1 cellular context compared by ENCODE assay signal in the genomic region with DNA sequence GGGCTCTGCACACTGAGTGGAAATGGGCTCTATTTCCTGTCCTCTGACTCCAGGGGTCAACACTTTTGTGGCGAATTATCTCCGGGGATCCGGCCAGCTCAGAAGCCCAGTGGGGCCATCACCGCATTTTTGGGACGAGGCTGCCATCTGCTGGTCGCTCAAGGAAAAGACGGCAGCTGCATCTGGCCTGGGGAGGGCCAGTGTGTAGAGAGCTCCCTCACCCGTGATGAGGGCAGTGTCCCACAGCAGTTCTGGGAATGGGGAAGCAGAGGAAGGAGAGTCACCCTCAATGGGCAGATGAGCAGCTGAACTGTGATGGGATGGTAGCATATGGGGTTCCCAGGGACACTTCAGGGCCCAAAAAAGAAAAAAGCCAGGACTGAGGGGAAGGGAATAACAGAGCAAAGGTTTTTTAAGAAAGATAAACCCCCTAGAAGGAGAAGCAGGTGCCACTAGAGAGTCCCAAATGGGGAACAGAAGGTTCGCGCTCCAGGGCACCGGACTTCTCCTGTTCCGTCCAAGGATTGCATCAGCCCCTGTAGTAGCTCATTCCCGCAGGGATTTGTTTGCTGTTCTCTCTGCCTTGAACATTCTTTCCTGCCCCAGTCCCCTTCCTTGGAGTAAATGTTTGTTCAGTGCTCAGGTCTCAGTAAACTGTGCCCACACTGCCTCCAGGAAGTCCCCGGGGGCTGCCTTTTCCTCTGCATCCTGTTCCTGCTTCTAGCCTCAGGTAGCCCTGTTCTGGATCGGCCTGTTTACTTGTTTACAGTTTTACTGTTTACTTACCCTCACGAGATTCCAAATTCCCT.
TF ChIP-seq lines count a peak whose summit lies in the region.

No MANE protein-coding gene starts in this region.

TF ChIP-seq in liver, 16 proteins besides CTCF, POLR2A, EP300 and RAD21 (continued from another document):
- TF ChIP-seq FOXA2 (IDR thresholded peaks at IDR 0.05) (peak; percentile 46), GABPA (IDR thresholded peaks at IDR 0.05 in 1 of 2, conservative IDR thresholded peaks at IDR 0.05 in 1 of 2) (peak in 1 of 2 donors; percentile 23), HNF4A (conservative IDR thresholded peaks at IDR 0.05) (peak; percentile 74 to 76), TAF1 (conservative IDR thresholded peaks at IDR 0.05) (peak; percentile 61), SP1 (IDR thresholded peaks at IDR 0.05) (peak; percentile 86)
- TF ChIP-seq, protein P1, sequence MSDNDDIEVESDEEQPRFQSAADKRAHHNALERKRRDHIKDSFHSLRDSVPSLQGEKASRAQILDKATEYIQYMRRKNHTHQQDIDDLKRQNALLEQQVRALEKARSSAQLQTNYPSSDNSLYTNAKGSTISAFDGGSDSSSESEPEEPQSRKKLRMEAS (IDR thresholded peaks at IDR 0.05) = peak; percentile 77
